Comparison of ENCODE assay signal across 8 cellular contexts in genomic region chr1:22279735-22280134, GRCh38.
"Had no signal": no experiment of that assay in that cellular context is flagged by ENCODE, and none has a peak within 500 bp of the region (broad histone marks: within the 10 kb centered on the region; RNA-seq: fewer than 3 reads in every experiment).

No MANE protein-coding gene starts in this region.

- H2AFZ ChIP-seq: GM23248 had no signal

- H3K4me3 ChIP-seq: GM23248, HAP-1 had no signal

- H3K9ac ChIP-seq: GM23248 had no signal

- H3K27ac ChIP-seq: GM23248 had no signal

- H3K4me1 ChIP-seq: HAP-1 had no signal

- H3K36me3 Mint-ChIP-seq: IgD-negative memory B cell had no signal

- H3K4me3 Mint-ChIP-seq: HFFc6, IgD-negative memory B cell had no signal

- DNase-seq: GM23248, GOT3, H7, HFFc6, KG1 had no signal

- FAIRE-seq: HTR-8/SVneo had no signal

- H3K27ac Mint-ChIP-seq: HFFc6, IgD-negative memory B cell had no signal

- H3K36me3 ChIP-seq: HAP-1 had no signal

- H3K9me3 Mint-ChIP-seq: HFFc6 had no signal
